In genomic region chr5:95927927-95928723, GRCh38 we compare ENCODE assay signal across 9 cellular contexts. TPM values are rescaled to one million over a fixed set of nuclear protein-coding genes. Genes with fewer than 3 reads are reported as not detected.
DNase-seq lines count a peak whose midpoint lies in the region; ATAC-seq and TF ChIP-seq lines count a peak whose summit lies in the region.
"Had no signal": no experiment of that assay in that cellular context is flagged by ENCODE, and none has a peak within 500 bp of the region (broad histone marks: within the 10 kb centered on the region; RNA-seq: fewer than 3 reads in every experiment).

No MANE protein-coding gene starts in this region.

- DNase-seq in epithelial cell of prostate (ENCODE audit: low read depth, low spot score) (no peak), tibial artery (no peak), ovary (no peak), body of pancreas (no peak)
- DNase-seq in effector memory CD8-positive, alpha-beta T cell, result no peak
- DNase-seq: substantia nigra had no signal

- no peak for TF ChIP-seq CTCF in tibial artery (IDR thresholded peaks at IDR 0.05)
- TF ChIP-seq CTCF in ovary (IDR thresholded peaks at IDR 0.05), result no peak
- TF ChIP-seq CTCF in body of pancreas (IDR thresholded peaks at IDR 0.05), result no peak

- H3K4me1 ChIP-seq in tibial artery (peaks cover 0 to 95% (median 31%) of the 10 kb centered on the region in 4 donors), ovary (ENCODE audit: insufficient read depth) (no peaks in the 10 kb centered on the region), body of pancreas (peaks cover 68% of the 10 kb centered on the region)

- no peaks in the 10 kb centered on the region for H3K27me3 Mint-ChIP-seq in effector memory CD8-positive, alpha-beta T cell

- H3K27ac ChIP-seq in epithelial cell of prostate, result peak overlapping the region; percentile 9
- no peak overlapping the region for H3K27ac ChIP-seq in tibial artery
- no peak overlapping the region for H3K27ac ChIP-seq in ovary
- H3K27ac ChIP-seq in body of pancreas, result peak overlapping the region in 1 of 4 donors; percentile 36

- H3K4me3 ChIP-seq in tibial artery (no peak overlapping the region), ovary (no peak overlapping the region), body of pancreas (no peak overlapping the region)

- WGBS in ovary, 3 donors, result 71 to 75% (median 72%) methylated on average over 6 of the region's 6 CpGs
- WGBS in body of pancreas, 2 donors, result 57 to 64% methylated on average over 6 of the region's 6 CpGs

- intact Hi-C loops in tibial artery (cut with DNase I; ENCODE audit: low total_unique reads), result no loop called here
- intact Hi-C loops in ovary (cut with DNase I), result no loop called here
- intact Hi-C loops in body of pancreas (cut with DNase I), result no loop called here

- H3K9me3 ChIP-seq in tibial artery (no peaks in the 10 kb centered on the region), ovary (no peaks in the 10 kb centered on the region), body of pancreas (no peaks in the 10 kb centered on the region)

- no peak overlapping the region for H3K27ac Mint-ChIP-seq in effector memory CD8-positive, alpha-beta T cell

- H3K36me3 ChIP-seq in tibial artery (peaks cover 0 to 5% (median 0%) of the 10 kb centered on the region in 3 donors), ovary (no peaks in the 10 kb centered on the region), body of pancreas (replicated peaks in 1 of 2; ENCODE audit: insufficient read depth in 1 of 2, low read depth in 2 of 2) (no peaks in the 10 kb centered on the region)

- TF ChIP-seq POLR2A in ovary (IDR thresholded peaks at IDR 0.05) (no peak), body of pancreas (IDR thresholded peaks at IDR 0.05) (no peak)

- no peak for TF ChIP-seq EP300 in ovary (IDR thresholded peaks at IDR 0.05)

- peaks cover 2 to 8% of the 10 kb centered on the region in 2 donors for H3K4me1 Mint-ChIP-seq in effector memory CD8-positive, alpha-beta T cell (ENCODE audit: low read depth in 2 of 2)

- H3K36me3 Mint-ChIP-seq in effector memory CD8-positive, alpha-beta T cell (ENCODE audit: insufficient read depth), result peaks cover 15% of the 10 kb centered on the region

- no peaks in the 10 kb centered on the region for H3K27me3 ChIP-seq in tibial artery
- H3K27me3 ChIP-seq in ovary, result no peaks in the 10 kb centered on the region
- no peaks in the 10 kb centered on the region for H3K27me3 ChIP-seq in body of pancreas

- no peaks in the 10 kb centered on the region for H3K9me3 Mint-ChIP-seq in effector memory CD8-positive, alpha-beta T cell

- ATAC-seq in GM18511 (IDR thresholded peaks at IDR 0.05; ENCODE audit: unreplicated experiment) (peak; percentile 49), GM21381 (IDR thresholded peaks at IDR 0.05; ENCODE audit: unreplicated experiment) (peak; percentile 45), HG03175 (IDR thresholded peaks at IDR 0.05; ENCODE audit: unreplicated experiment) (peak; percentile 43), body of pancreas (no peak)
- no peak for ATAC-seq in effector memory CD8-positive, alpha-beta T cell (replicated peaks)

- H3K4me3 Mint-ChIP-seq in effector memory CD8-positive, alpha-beta T cell, result no peak overlapping the region

RNA-seq across cellular contexts. Expression of gene ELL2, which starts 33.5 kb away (rescaled TPM):
- 10 to 100 TPM; 15.8 to 73.2 (median 27.0) TPM for total RNA-seq in ovary
- 10 to 100 TPM in 1 of 2 donors, 1 to 10 TPM in 1; 7.2 to 10.1 TPM for polyA plus RNA-seq in ovary
- total RNA-seq in body of pancreas, result 100 to 1,000 TPM; 100 to 104 TPM

Comparison
In these comparisons a context has a peak if more than half of its experiments do, and no peak if none do; other contexts are left out.
1. ATAC-seq: peak in GM18511 (single experiment), GM21381 (single experiment) and HG03175 (single experiment); none in effector memory CD8-positive, alpha-beta T cell (single experiment) and body of pancreas (single experiment).